19 cellular contexts compared by ENCODE assay signal in genomic region chr20:4656491-4656890, GRCh38. TPM values are rescaled to one million over a fixed set of nuclear protein-coding genes. Genes with fewer than 3 reads are reported as not detected.
DNase-seq lines count a peak whose midpoint lies in the region; ATAC-seq and TF ChIP-seq lines count a peak whose summit lies in the region.
"Had no signal": no experiment of that assay in that cellular context is flagged by ENCODE, and none has a peak within 500 bp of the region (broad histone marks: within the 10 kb centered on the region; RNA-seq: fewer than 3 reads in every experiment).

No MANE protein-coding gene starts in this region.

- H4K20me1 ChIP-seq in SK-N-SH (ENCODE audit: insufficient read depth) = no peaks in the 10 kb centered on the region

- H3K9me3 Mint-ChIP-seq in activated CD8-positive, alpha-beta memory T cell treated with anti-CD3 and anti-CD28 coated beads, Interleukin-2, amount 10 ng/mL, durations not matched to agents 7 days and 5 days (ENCODE audit: low read depth) = no peaks in the 10 kb centered on the region

- H3K27me3 Mint-ChIP-seq in activated CD8-positive, alpha-beta memory T cell treated with anti-CD3 and anti-CD28 coated beads, Interleukin-2, amount 10 ng/mL, durations not matched to agents 7 days and 5 days = peaks cover 20% of the 10 kb centered on the region

- no peak for TF ChIP-seq RAD21 in SK-N-SH (IDR thresholded peaks at IDR 0.05; ENCODE audit: low read length)

- H3K4me3 Mint-ChIP-seq in activated CD8-positive, alpha-beta memory T cell treated with anti-CD3 and anti-CD28 coated beads, Interleukin-2, amount 10 ng/mL, durations not matched to agents 7 days and 5 days = no peak overlapping the region
- H3K4me3 Mint-ChIP-seq: B cell had no signal

- H3K4me2 ChIP-seq in SK-N-SH = no peak overlapping the region
- H3K4me2 ChIP-seq: KMS-11 had no signal

- no peak overlapping the region for H3K27ac Mint-ChIP-seq in activated CD8-positive, alpha-beta memory T cell treated with anti-CD3 and anti-CD28 coated beads, Interleukin-2, amount 10 ng/mL, durations not matched to agents 7 days and 5 days
- H3K27ac Mint-ChIP-seq: B cell had no signal

- H3K36me3 ChIP-seq in SK-N-SH (replicated peaks in 1 of 2; ENCODE audit: control insufficient read depth in 1 of 2, insufficient read depth in 2 of 2, low read length in 1 of 2) (no peaks in the 10 kb centered on the region), adipocyte (ENCODE audit: control insufficient read depth, insufficient read depth, low read length, severe bottlenecking) (no peaks in the 10 kb centered on the region), adrenal gland (replicated peaks in 1 of 2) (no peaks in the 10 kb centered on the region), Peyer's patch (no peaks in the 10 kb centered on the region)

- no peak overlapping the region for H3K4me3 ChIP-seq in SK-N-SH (ENCODE audit: low read depth in 2 of 2, low read length in 1 of 2)
- no peak overlapping the region for H3K4me3 ChIP-seq in adipocyte (ENCODE audit: low read length)
- no peak overlapping the region for H3K4me3 ChIP-seq in fibroblast of pulmonary artery (replicated peaks; ENCODE audit: low read depth, low read length)
- H3K4me3 ChIP-seq in adrenal gland = no peak overlapping the region
- no peak overlapping the region for H3K4me3 ChIP-seq in Peyer's patch

- TF ChIP-seq POLR2A in adrenal gland (IDR thresholded peaks at IDR 0.05) = no peak
- no peak for TF ChIP-seq POLR2A in Peyer's patch (IDR thresholded peaks at IDR 0.05)

- POLR2A ChIA-PET in SK-N-SH (lab: Yijun Ruan, JAX) = no interaction called here

- H3K4me1 ChIP-seq in SK-N-SH (ENCODE audit: control insufficient read depth in 1 of 2, insufficient read depth in 2 of 2, low read depth in 1 of 2, low read length in 1 of 2) = 0 out of 4 replicates have a peak, but pooled peaks cover 0 to 6% of the 10 kb centered on the region in 2 experiments
- H3K4me1 ChIP-seq in adipocyte (ENCODE audit: control insufficient read depth, insufficient read depth, low read length) = no peaks in the 10 kb centered on the region
- no peaks in the 10 kb centered on the region for H3K4me1 ChIP-seq in adrenal gland (replicated peaks in 1 of 2)
- no peaks in the 10 kb centered on the region for H3K4me1 ChIP-seq in Peyer's patch

- no peak overlapping the region for H3K9ac ChIP-seq in SK-N-SH
- no peak overlapping the region for H3K9ac ChIP-seq in adipocyte (ENCODE audit: low read length)
- H3K9ac ChIP-seq: KMS-11 had no signal

- no peak overlapping the region for H3K27ac ChIP-seq in SK-N-SH (ENCODE audit: low read depth in 2 of 2, low read length in 1 of 2)
- no peak overlapping the region for H3K27ac ChIP-seq in adrenal gland
- H3K27ac ChIP-seq in Peyer's patch = no peak overlapping the region
- H3K27ac ChIP-seq: 22Rv1, KMS-11 had no signal

- H3K9me3 ChIP-seq in SK-N-SH = no peaks in the 10 kb centered on the region
- H3K9me3 ChIP-seq in adipocyte (ENCODE audit: control insufficient read depth, low read length) = no peaks in the 10 kb centered on the region
- no peaks in the 10 kb centered on the region for H3K9me3 ChIP-seq in adrenal gland (replicated peaks in 1 of 3)
- no peaks in the 10 kb centered on the region for H3K9me3 ChIP-seq in Peyer's patch

- peak overlapping the region; percentile 78; the same call in 1 of the 2 replicates for H2AFZ ChIP-seq in SK-N-SH (ENCODE audit: low read depth)

- no peaks in the 10 kb centered on the region for H3F3A ChIP-seq in SK-N-SH (replicated peaks; ENCODE audit: insufficient read depth)

- CTCF ChIA-PET in SK-N-SH (lab: Yijun Ruan, JAX) = no interaction called here
- CTCF ChIA-PET in activated CD8-positive, alpha-beta memory T cell treated with anti-CD3 and anti-CD28 coated beads, Interleukin-2, amount 10 ng/mL, durations not matched to agents 7 days and 5 days (lab: Charles Lee) = no interaction called here

- no peak for DNase-seq in SK-N-SH
- peak; percentile 47 for DNase-seq in adipocyte (ENCODE audit: low read depth)
- DNase-seq in fibroblast of pulmonary artery (ENCODE audit: low read depth) = peak; percentile 57
- DNase-seq in adrenal gland = no peak
- DNase-seq in Peyer's patch = no peak
- DNase-seq in activated CD8-positive, alpha-beta memory T cell treated with anti-CD3 and anti-CD28 coated beads, Interleukin-2, amount 10 ng/mL, durations not matched to agents 7 days and 5 days = no peak
- no peak for DNase-seq in NCI-H2196 (lab: John Stamatoyannopoulos, UW; ENCODE audit: unreplicated experiment)
- DNase-seq: COR-L47, DMS 273 treated with DMSO at 0.1 percent for 48 hours, H7, NCI-H1436, NCI-H1930, NCI-H446, NCI-H526 treated with DMSO at 0.1 percent for 48 hours had no signal

- intact Hi-C loops in adrenal gland (cut with DNase I) = no loop called here

- TF ChIP-seq EP300 in SK-N-SH (IDR thresholded peaks at IDR 0.05; ENCODE audit: borderline replicate concordance in 1 of 2, low read depth in 1 of 2, low read length in 1 of 2) = no peak

- no peaks in the 10 kb centered on the region for H3K79me2 ChIP-seq in SK-N-SH (ENCODE audit: insufficient read depth)

- WGBS in SK-N-SH (ENCODE audit: low lambda C conversion rate) = 21% methylated on average over 1 of the region's 1 CpG
- WGBS in adrenal gland, 4 donors = 8 to 33% (median 20%) methylated on average over 1 of the region's 1 CpG

- H3K27me3 ChIP-seq in SK-N-SH (ENCODE audit: insufficient read depth) (no peaks in the 10 kb centered on the region), adipocyte (replicated peaks; ENCODE audit: control insufficient read depth, insufficient read depth, low read length) (no peaks in the 10 kb centered on the region), adrenal gland (peaks cover 5% of the 10 kb centered on the region), Peyer's patch (no peaks in the 10 kb centered on the region)

- peaks cover 4% of the 10 kb centered on the region for H3K36me3 Mint-ChIP-seq in activated CD8-positive, alpha-beta memory T cell treated with anti-CD3 and anti-CD28 coated beads, Interleukin-2, amount 10 ng/mL, durations not matched to agents 7 days and 5 days

- H3K9me2 ChIP-seq in SK-N-SH = no peaks in the 10 kb centered on the region

- no peak for ATAC-seq in SK-N-SH treated with all-trans-retinoic acid at 6 μM for 48 hours
- no peak for ATAC-seq in activated CD8-positive, alpha-beta memory T cell treated with anti-CD3 and anti-CD28 coated beads, Interleukin-2, amount 10 ng/mL, durations not matched to agents 7 days and 5 days
- ATAC-seq: Right ventricle myocardium inferior had no signal

- peaks cover 11% of the 10 kb centered on the region for H3K4me1 Mint-ChIP-seq in activated CD8-positive, alpha-beta memory T cell treated with anti-CD3 and anti-CD28 coated beads, Interleukin-2, amount 10 ng/mL, durations not matched to agents 7 days and 5 days

- TF ChIP-seq CTCF in SK-N-SH (IDR thresholded peaks at IDR 0.05) (no peak), fibroblast of pulmonary artery (IDR thresholded peaks at IDR 0.05; ENCODE audit: low read length, missing control alignments) (no peak), adrenal gland (IDR thresholded peaks at IDR 0.05) (no peak), Peyer's patch (IDR thresholded peaks at IDR 0.05) (no peak)

TF ChIP-seq in SK-N-SH, 30 proteins besides CTCF, POLR2A, EP300 and RAD21 (continues in another document):
- TF ChIP-seq ZBTB33 (IDR thresholded peaks at IDR 0.05; ENCODE audit: borderline replicate concordance, low read depth) (no peak), JUND (IDR thresholded peaks at IDR 0.05) (no peak), GATA2 (CRISPR knock-in tag; IDR thresholded peaks at IDR 0.05) (no peak), ELF1 (IDR thresholded peaks at IDR 0.05) (no peak), TEAD4 (IDR thresholded peaks at IDR 0.05; ENCODE audit: borderline replicate concordance, insufficient read depth) (no peak)

TF ChIP-seq in SK-N-SH treated with all-trans-retinoic acid at 6 μM for 48 hours, 23 proteins besides CTCF, POLR2A, EP300 and RAD21:
- no peak for TF ChIP-seq ZNF8 (CRISPR knock-in tag; IDR thresholded peaks at IDR 0.05)
- no peak for TF ChIP-seq ISL1 (CRISPR knock-in tag; IDR thresholded peaks at IDR 0.05)
- no peak for TF ChIP-seq POU6F1 (CRISPR knock-in tag; IDR thresholded peaks at IDR 0.05; ENCODE audit: borderline replicate concordance, low read depth)

RNA-seq across cellular contexts. Expression of gene PRNP, which starts 29.8 kb away (rescaled TPM):
- polyA plus RNA-seq in SK-N-SH (2012; rRNA removed) = 558 and 669 TPM in 2 replicates
- polyA plus RNA-seq in SK-N-SH (2012; cell fraction: cytosol; rRNA removed) = 311 and 514 TPM in 2 replicates
- polyA plus RNA-seq in SK-N-SH (2012; cell fraction: nucleus; rRNA removed) = 151 and 328 TPM in 2 replicates
- total RNA-seq in adrenal gland = 100 to 1,000 TPM in 2 of 8 donors, 10 to 100 TPM in 6; 41.4 to 123 (median 64.8) TPM
- 10 to 100 TPM; 22.1 to 69.2 (median 33.5) TPM for polyA plus RNA-seq in adrenal gland
- 10 to 100 TPM; 14.7 to 22.9 (median 19.3) TPM for total RNA-seq in Peyer's patch
- total RNA-seq in activated CD8-positive, alpha-beta memory T cell treated with anti-CD3 and anti-CD28 coated beads, Interleukin-2, amount 10 ng/mL, durations not matched to agents 7 days and 5 days = 10 to 100 TPM; 37.4 to 50.4 TPM

Comparison
In these comparisons a context has a peak if more than half of its experiments do, and no peak if none do; other contexts are left out.
1. DNase-seq: peak in adipocyte (single experiment) and fibroblast of pulmonary artery (single experiment); none in SK-N-SH (single experiment), adrenal gland (0 of 7), Peyer's patch (0 of 3), activated CD8-positive, alpha-beta memory T cell treated with anti-CD3 and anti-CD28 coated beads, Interleukin-2, amount 10 ng/mL, durations not matched to agents 7 days and 5 days (single experiment) and NCI-H2196 (single experiment).